In the genomic region with DNA sequence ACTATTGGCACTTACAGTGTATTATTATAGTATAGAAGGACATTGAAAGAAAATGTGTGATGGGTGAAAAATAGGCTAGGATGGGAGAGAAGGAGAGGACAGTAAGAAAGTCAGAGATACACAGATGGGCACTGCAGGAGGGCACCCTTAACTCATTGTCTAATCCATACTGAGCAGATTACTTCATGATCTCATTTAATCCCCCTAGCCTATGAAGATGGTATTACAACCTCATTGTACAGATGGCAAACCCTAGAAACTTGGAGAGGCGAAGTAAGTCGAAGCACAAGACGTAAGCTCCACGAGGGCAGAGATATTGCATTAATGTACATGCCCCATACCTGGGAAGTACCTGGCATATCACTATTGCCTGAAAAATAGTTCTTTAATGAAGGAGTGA, we compare ENCODE assay signal across 9 cellular contexts.
A peak's percentile ranks its signal among the peaks of the same experiment; 100 is the strongest.
DNase-seq lines count a peak whose midpoint lies in the region; ATAC-seq and TF ChIP-seq lines count a peak whose summit lies in the region.
"Had no signal": no experiment of that assay in that cellular context is flagged by ENCODE, and none has a peak within 500 bp of the region (broad histone marks: within the 10 kb centered on the region; RNA-seq: fewer than 3 reads in every experiment).

No MANE protein-coding gene starts in this region.

- no peaks in the 10 kb centered on the region for H3K9me3 Mint-ChIP-seq in activated CD4-positive, alpha-beta memory T cell treated with anti-CD3 and anti-CD28 coated beads for 36 hours
- H3K9me3 Mint-ChIP-seq in natural killer cell, result peaks cover 0 to 3% of the 10 kb centered on the region in 2 donors

- no peak overlapping the region for H3K4me3 Mint-ChIP-seq in activated CD4-positive, alpha-beta memory T cell treated with anti-CD3 and anti-CD28 coated beads for 36 hours
- no peak overlapping the region for H3K4me3 Mint-ChIP-seq in natural killer cell

- H3K27me3 Mint-ChIP-seq in activated CD4-positive, alpha-beta memory T cell treated with anti-CD3 and anti-CD28 coated beads for 36 hours, result peaks cover 3% of the 10 kb centered on the region
- peaks cover 6 to 19% of the 10 kb centered on the region in 2 donors for H3K27me3 Mint-ChIP-seq in natural killer cell (ENCODE audit: low read depth in 2 of 2)

- no TSS peak for BruUV-seq in HCT116 (replicated peaks; lab: Mats Ljungman, UMichigan)

- intact Hi-C loops in HCT116 (cut with micrococcal nuclease), result no loop called here
- intact Hi-C loops in activated CD4-positive, alpha-beta memory T cell treated with anti-CD3 and anti-CD28 coated beads for 36 hours (cut with micrococcal nuclease), result no loop called here
- intact Hi-C loops in natural killer cell (cut with micrococcal nuclease), result no loop called here

- H3K27me3 ChIP-seq in DND-41 (ENCODE audit: insufficient read depth, low read length, poor library complexity) (no peaks in the 10 kb centered on the region), HCT116 (ENCODE audit: insufficient read depth, low read length) (no peaks in the 10 kb centered on the region), Peyer's patch (no peaks in the 10 kb centered on the region)
- H3K27me3 ChIP-seq: transverse colon had no signal

- no peak overlapping the region for H3K27ac Mint-ChIP-seq in activated CD4-positive, alpha-beta memory T cell treated with anti-CD3 and anti-CD28 coated beads for 36 hours
- H3K27ac Mint-ChIP-seq in natural killer cell, result no peak overlapping the region

- no peaks in the 10 kb centered on the region for H3K36me3 ChIP-seq in DND-41 (ENCODE audit: insufficient read depth, low read length)
- H3K36me3 ChIP-seq in HCT116 (ENCODE audit: control insufficient read depth in 1 of 2, insufficient read depth in 2 of 2, low read length in 2 of 2), result no peaks in the 10 kb centered on the region
- H3K36me3 ChIP-seq in Peyer's patch, result no peaks in the 10 kb centered on the region
- H3K36me3 ChIP-seq: transverse colon had no signal

- DNase-seq in DND-41 (no peak), HCT116 (ENCODE audit: low read depth, low spot score) (no peak), RKO (ENCODE audit: low spot score) (peak; percentile 35), iris pigment epithelial cell (ENCODE audit: low read depth) (peak; percentile 3), Peyer's patch (no peak), GOT3 (lab: John Stamatoyannopoulos, UW) (no peak), natural killer cell (no peak)
- DNase-seq in activated CD4-positive, alpha-beta memory T cell treated with anti-CD3 and anti-CD28 coated beads for 36 hours, result no peak
- DNase-seq: transverse colon had no signal

- ATAC-seq in DND-41 (ENCODE audit: insufficient read depth, low read depth) (peak; percentile 67), HCT116 (peak; percentile 47; the same call in 1 of the 2 replicates), natural killer cell (no peak)

- no peak for TF ChIP-seq RAD21 in HCT116 (IDR thresholded peaks at IDR 0.05; ENCODE audit: low read depth)

- H3K4me2 ChIP-seq in DND-41 (ENCODE audit: insufficient read depth, low read length) (no peak overlapping the region), HCT116 (ENCODE audit: low read length) (no peak overlapping the region)

- no peaks in the 10 kb centered on the region for H3K79me2 ChIP-seq in DND-41 (ENCODE audit: insufficient read depth, low read length)
- no peaks in the 10 kb centered on the region for H3K79me2 ChIP-seq in HCT116 (ENCODE audit: insufficient read depth, low read length)

- TF ChIP-seq POLR2A in HCT116 (IDR thresholded peaks at IDR 0.05; ENCODE audit: borderline replicate concordance, extremely low read depth, insufficient read depth, insufficient read length) (no peak), Peyer's patch (IDR thresholded peaks at IDR 0.05) (no peak)

- no peaks in the 10 kb centered on the region for H4K20me1 ChIP-seq in DND-41 (ENCODE audit: insufficient read depth, low read length)
- no peaks in the 10 kb centered on the region for H4K20me1 ChIP-seq in HCT116 (ENCODE audit: insufficient read depth)

- no peak overlapping the region for H3K4me3 ChIP-seq in DND-41 (ENCODE audit: low read depth in 1 of 2, low read length in 2 of 2)
- H3K4me3 ChIP-seq in HCT116 (replicated peaks in 1 of 2; ENCODE audit: low read depth in 1 of 2, low read length in 2 of 2), result no peak overlapping the region
- H3K4me3 ChIP-seq in Peyer's patch, result no peak overlapping the region
- H3K4me3 ChIP-seq: transverse colon had no signal

- no peaks in the 10 kb centered on the region for H3K36me3 Mint-ChIP-seq in activated CD4-positive, alpha-beta memory T cell treated with anti-CD3 and anti-CD28 coated beads for 36 hours
- H3K36me3 Mint-ChIP-seq in natural killer cell, result no peaks in the 10 kb centered on the region

- H3K27ac ChIP-seq in DND-41 (ENCODE audit: low read length), result no peak overlapping the region
- no peak overlapping the region for H3K27ac ChIP-seq in HCT116 (ENCODE audit: low read depth, low read length)
- H3K27ac ChIP-seq in Peyer's patch, result no peak overlapping the region
- H3K27ac ChIP-seq: transverse colon had no signal

- no peaks in the 10 kb centered on the region for H3K4me1 ChIP-seq in DND-41 (ENCODE audit: insufficient read depth, low read length)
- H3K4me1 ChIP-seq in HCT116 (ENCODE audit: control insufficient read depth in 1 of 2, insufficient read depth in 2 of 2, low read length in 2 of 2), result no peaks in the 10 kb centered on the region
- no peaks in the 10 kb centered on the region for H3K4me1 ChIP-seq in Peyer's patch
- H3K4me1 ChIP-seq: transverse colon had no signal

- no peak overlapping the region for H2AFZ ChIP-seq in DND-41 (ENCODE audit: low read depth, low read length)
- H2AFZ ChIP-seq in HCT116 (ENCODE audit: low read depth, low read length, poor library complexity, severe bottlenecking), result no peak overlapping the region

- TF ChIP-seq CTCF in DND-41 (IDR thresholded peaks at IDR 0.05; ENCODE audit: borderline replicate concordance, extremely low read depth, low read length, poor library complexity, severe bottlenecking) (peak; percentile 39), HCT116 (IDR thresholded peaks at IDR 0.05 in 2 of 3, conservative IDR thresholded peaks at IDR 0.05 in 1 of 3; ENCODE audit: borderline replicate concordance in 1 of 3, insufficient read depth in 1 of 3, low read depth in 2 of 3, low read length in 2 of 3) (peak in 2 of 3 experiments; percentile 19 to 31; a peak in 2 of 6 replicates), Peyer's patch (IDR thresholded peaks at IDR 0.05) (peak in 3 of 6 experiments; percentile 19 to 27 (median 23)), natural killer cell (IDR thresholded peaks at IDR 0.05) (no peak)

- H3K4me1 Mint-ChIP-seq in activated CD4-positive, alpha-beta memory T cell treated with anti-CD3 and anti-CD28 coated beads for 36 hours (ENCODE audit: low read depth), result no peaks in the 10 kb centered on the region
- no peaks in the 10 kb centered on the region for H3K4me1 Mint-ChIP-seq in natural killer cell

- no peaks in the 10 kb centered on the region for H3K9me2 ChIP-seq in HCT116 (ENCODE audit: insufficient read depth)

- RAD21 ChIA-PET in HCT116 (lab: Charles Lee; ENCODE audit: low non-redundant PET in 1 of 2, low total read pairs in 2 of 2, uncharacterized antibody in 2 of 2, unreplicated experiment in 2 of 2), result no interaction called here

- H3K9ac ChIP-seq in DND-41 (ENCODE audit: low read depth, low read length) (no peak overlapping the region), HCT116 (ENCODE audit: low read length) (no peak overlapping the region)

- CTCF ChIA-PET in HCT116 (lab: Charles Lee), result no interaction called here
- CTCF ChIA-PET in activated CD4-positive, alpha-beta memory T cell treated with anti-CD3 and anti-CD28 coated beads for 36 hours (lab: Charles Lee), result no interaction called here

- POLR2A ChIA-PET in HCT116 (lab: Charles Lee), result no interaction called here
- POLR2A ChIA-PET in activated CD4-positive, alpha-beta memory T cell treated with anti-CD3 and anti-CD28 coated beads for 36 hours (lab: Charles Lee), result no interaction called here

- H3K9me3 ChIP-seq in DND-41 (ENCODE audit: insufficient read depth, low read length, severe bottlenecking), result no peaks in the 10 kb centered on the region
- H3K9me3 ChIP-seq in HCT116 (ENCODE audit: control insufficient read depth in 1 of 2, insufficient read depth in 1 of 2, low read depth in 1 of 2, low read length in 2 of 2), result no peaks in the 10 kb centered on the region
- H3K9me3 ChIP-seq in Peyer's patch, result no peaks in the 10 kb centered on the region
- H3K9me3 ChIP-seq: transverse colon had no signal

TF ChIP-seq in HCT116, 20 proteins besides CTCF, POLR2A, EP300 and RAD21:
- TF ChIP-seq CEBPB (IDR thresholded peaks at IDR 0.05; ENCODE audit: low read depth), result no peak
- no peak for TF ChIP-seq CBX3 (IDR thresholded peaks at IDR 0.05; ENCODE audit: low read depth)
- TF ChIP-seq, protein P1, sequence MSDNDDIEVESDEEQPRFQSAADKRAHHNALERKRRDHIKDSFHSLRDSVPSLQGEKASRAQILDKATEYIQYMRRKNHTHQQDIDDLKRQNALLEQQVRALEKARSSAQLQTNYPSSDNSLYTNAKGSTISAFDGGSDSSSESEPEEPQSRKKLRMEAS (IDR thresholded peaks at IDR 0.05), result no peak
- no peak for TF ChIP-seq SRF (IDR thresholded peaks at IDR 0.05; ENCODE audit: low read depth)
- TF ChIP-seq, protein P2, sequence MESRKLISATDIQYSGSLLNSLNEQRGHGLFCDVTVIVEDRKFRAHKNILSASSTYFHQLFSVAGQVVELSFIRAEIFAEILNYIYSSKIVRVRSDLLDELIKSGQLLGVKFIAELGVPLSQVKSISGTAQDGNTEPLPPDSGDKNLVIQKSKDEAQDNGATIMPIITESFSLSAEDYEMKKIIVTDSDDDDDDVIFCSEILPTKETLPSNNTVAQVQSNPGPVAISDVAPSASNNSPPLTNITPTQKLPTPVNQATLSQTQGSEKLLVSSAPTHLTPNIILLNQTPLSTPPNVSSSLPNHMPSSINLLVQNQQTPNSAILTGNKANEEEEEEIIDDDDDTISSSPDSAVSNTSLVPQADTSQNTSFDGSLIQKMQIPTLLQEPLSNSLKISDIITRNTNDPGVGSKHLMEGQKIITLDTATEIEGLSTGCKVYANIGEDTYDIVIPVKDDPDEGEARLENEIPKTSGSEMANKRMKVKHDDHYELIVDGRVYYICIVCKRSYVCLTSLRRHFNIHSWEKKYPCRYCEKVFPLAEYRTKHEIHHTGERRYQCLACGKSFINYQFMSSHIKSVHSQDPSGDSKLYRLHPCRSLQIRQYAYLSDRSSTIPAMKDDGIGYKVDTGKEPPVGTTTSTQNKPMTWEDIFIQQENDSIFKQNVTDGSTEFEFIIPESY (IDR thresholded peaks at IDR 0.05; ENCODE audit: extremely low read depth, insufficient replicate concordance, low read length), result no peak

Comparison
In these comparisons a context has a peak if more than half of its experiments do, and no peak if none do; other contexts are left out.
1. ATAC-seq: peak in DND-41 (single experiment) and HCT116 (single experiment); none in natural killer cell (0 of 3).
2. DNase-seq: peak in RKO (single experiment) and iris pigment epithelial cell (single experiment); none in DND-41 (single experiment), HCT116 (single experiment), Peyer's patch (0 of 3), GOT3 (single experiment), activated CD4-positive, alpha-beta memory T cell treated with anti-CD3 and anti-CD28 coated beads for 36 hours (single experiment) and natural killer cell (single experiment).